In the genomic region with DNA sequence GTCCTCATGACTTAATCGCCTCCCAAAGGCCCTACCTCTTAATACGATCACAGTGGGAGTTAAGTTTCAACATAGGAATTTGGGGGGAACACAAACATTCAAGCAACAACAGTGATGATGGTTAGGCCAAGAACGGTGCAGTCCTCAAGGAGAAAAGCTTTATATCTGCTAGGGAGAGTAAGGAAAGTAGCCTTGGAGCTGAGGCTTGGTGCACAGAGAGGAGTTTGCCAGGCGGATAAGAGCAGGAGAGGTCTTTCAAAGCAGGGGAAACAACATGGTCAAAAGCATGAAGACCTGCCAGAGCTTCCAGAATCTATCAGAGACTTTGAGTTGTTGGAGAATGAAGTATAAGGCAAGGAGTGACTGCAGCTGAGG, we compare ENCODE assay signal across 22 cellular contexts.
"Had no signal": no experiment of that assay in that cellular context is flagged by ENCODE, and none has a peak within 500 bp of the region (broad histone marks: within the 10 kb centered on the region; RNA-seq: fewer than 3 reads in every experiment).

No MANE protein-coding gene starts in this region.

- H3K4me1 ChIP-seq: lower lobe of right lung, neural progenitor cell, tibial nerve, upper lobe of right lung, uterus had no signal

- H3K36me3 ChIP-seq: lower lobe of right lung, neural progenitor cell, thoracic aorta, tibial nerve, upper lobe of right lung, uterus had no signal

- H3K9me3 Mint-ChIP-seq: immature natural killer cell; natural killer cell; neural progenitor cell; stimulated activated naive B cell treated with anti-CD40 and anti-IgM and Interleukin-4, amounts not matched to agents 10 μg/mL and 1 μg/mL and 100 μg/mL, for 72 hours; stimulated activated naive CD8-positive, alpha-beta T cell treated with anti-CD3 and anti-CD28 coated beads, Interleukin-15, Interleukin-2, amounts not matched to agents 100 ng/mL and 50 ng/mL, for 24 hours had no signal

- FAIRE-seq: colon, frontal cortex, keratinocyte, small intestine had no signal

- H3K9me3 ChIP-seq: lower lobe of right lung, psoas muscle, thoracic aorta, tibial nerve, upper lobe of right lung, uterus had no signal

- H3K27me3 Mint-ChIP-seq: stimulated activated naive B cell treated with anti-CD40 and anti-IgM and Interleukin-4, amounts not matched to agents 10 μg/mL and 1 μg/mL and 100 μg/mL, for 72 hours; stimulated activated naive CD8-positive, alpha-beta T cell treated with anti-CD3 and anti-CD28 coated beads, Interleukin-15, Interleukin-2, amounts not matched to agents 100 ng/mL and 50 ng/mL, for 24 hours had no signal

- H3K27me3 ChIP-seq: dorsolateral prefrontal cortex, neural progenitor cell, tibial nerve, upper lobe of right lung, uterus had no signal

- H3K27ac Mint-ChIP-seq: natural killer cell; neural progenitor cell; stimulated activated naive B cell treated with anti-CD40 and anti-IgM and Interleukin-4, amounts not matched to agents 10 μg/mL and 1 μg/mL and 100 μg/mL, for 72 hours; stimulated activated naive CD8-positive, alpha-beta T cell treated with anti-CD3 and anti-CD28 coated beads, Interleukin-15, Interleukin-2, amounts not matched to agents 100 ng/mL and 50 ng/mL, for 24 hours had no signal

- H3K4me2 ChIP-seq: neural progenitor cell had no signal

- H3K27ac ChIP-seq: dorsolateral prefrontal cortex, lower lobe of right lung, neural progenitor cell, psoas muscle, thoracic aorta, tibial nerve, upper lobe of right lung, uterus had no signal

- H3K36me3 Mint-ChIP-seq: immature natural killer cell; natural killer cell; neural progenitor cell; stimulated activated naive B cell treated with anti-CD40 and anti-IgM and Interleukin-4, amounts not matched to agents 10 μg/mL and 1 μg/mL and 100 μg/mL, for 72 hours had no signal

- H3K4me3 ChIP-seq: dorsolateral prefrontal cortex, lower lobe of right lung, neural progenitor cell, psoas muscle, thoracic aorta, tibial nerve, upper lobe of right lung, uterus had no signal

- H3K4me3 Mint-ChIP-seq: immature natural killer cell; natural killer cell; neural progenitor cell; stimulated activated naive B cell treated with anti-CD40 and anti-IgM and Interleukin-4, amounts not matched to agents 10 μg/mL and 1 μg/mL and 100 μg/mL, for 72 hours; stimulated activated naive CD8-positive, alpha-beta T cell treated with anti-CD3 and anti-CD28 coated beads, Interleukin-15, Interleukin-2, amounts not matched to agents 100 ng/mL and 50 ng/mL, for 24 hours had no signal

- ATAC-seq: left ventricle myocardium superior; lower lobe of right lung; natural killer cell; psoas muscle; right cardiac atrium; stimulated activated naive B cell treated with anti-CD40 and anti-IgM and Interleukin-4, amounts not matched to agents 10 μg/mL and 1 μg/mL and 100 μg/mL, for 72 hours; upper lobe of right lung had no signal

- DNase-seq: dorsolateral prefrontal cortex; effector CD4-positive, alpha-beta T cell; hypothalamus; immature natural killer cell; left ventricle myocardium superior; lower lobe of right lung; natural killer cell; psoas muscle; right cardiac atrium; small intestine; stimulated activated CD4-positive, alpha-beta T cell treated with anti-CD3 and anti-CD28 coated beads, Interleukin-15, amount 100 ng/mL, for 24 hours; stimulated activated CD4-positive, alpha-beta T cell treated with anti-CD3 and anti-CD28 coated beads, Interleukin-2, amount 100 ng/mL, for 48 hours; stimulated activated naive B cell treated with anti-CD40 and anti-IgM and Interleukin-4, amounts not matched to agents 10 μg/mL and 1 μg/mL and 100 μg/mL, for 72 hours; upper lobe of right lung; uterus had no signal
